8 cellular contexts compared by ENCODE assay signal in genomic region chr3:126083511-126083912, GRCh38. TPM values are rescaled to one million over a fixed set of nuclear protein-coding genes. Genes with fewer than 3 reads are reported as not detected.
DNase-seq lines count a peak whose midpoint lies in the region; ATAC-seq, FAIRE-seq and TF ChIP-seq lines count a peak whose summit lies in the region.

No MANE protein-coding gene starts in this region.

- WGBS in A549 (ENCODE audit: missing lambda C conversion rate) = 0% methylated on average over 3 of the region's 30 CpGs

- peaks cover 13% of the 10 kb centered on the region for H3K4me1 ChIP-seq in A549

- no peak for TF ChIP-seq EP300 in A549 (IDR thresholded peaks at IDR 0.05)

- H3K4me2 ChIP-seq in A549 = peak overlapping the region; percentile 97

- no peak for TF ChIP-seq CTCF in A549 (IDR thresholded peaks at IDR 0.05)
- no peak for TF ChIP-seq CTCF in foreskin fibroblast (IDR thresholded peaks at IDR 0.05; ENCODE audit: low read depth, low read length)
- TF ChIP-seq CTCF in omental fat pad (IDR thresholded peaks at IDR 0.05) = no peak

- POLR2A ChIA-PET in A549 (lab: Yijun Ruan, JAX) = interaction anchor here (1.1 kb wide), 2 partner anchors 93 to 125 kb away, joined by 3 to 5 read pairs; no protein-coding TSS in a partner anchor

- FAIRE-seq in A549 (lab: Jason Lieb, UNC) (no peak), GM12891 (lab: Jason Lieb, UNC) (no peak)

- TF ChIP-seq POLR2A in A549 (IDR thresholded peaks at IDR 0.05; ENCODE audit: low read length) = no peak
- TF ChIP-seq POLR2A in GM12891 (IDR thresholded peaks at IDR 0.05; ENCODE audit: low read depth, low read length) = no peak; the same call in 1 of the 2 replicates

- peak; percentile 35 to 40 for DNase-seq in A549 (ENCODE audit: low read depth in 1 of 2, low spot score in 1 of 2)
- peak; percentile 66 for DNase-seq in GM12891 (ENCODE audit: insufficient read length, low spot score)
- DNase-seq in NCI-H1694 treated with DMSO at 0.1 percent for 48 hours (lab: John Stamatoyannopoulos, UW) = peak; percentile 14
- peak; percentile 28 for DNase-seq in activated T-helper 1 cell treated with Interleukin-2 at 50 U/mL for 16 hours (ENCODE audit: low read depth)
- peak; percentile 29 to 68 for DNase-seq in foreskin fibroblast
- no peak for DNase-seq in omental fat pad (ENCODE audit: low spot score)
- DNase-seq in OCI-M2 (lab: John Stamatoyannopoulos, UW; ENCODE audit: unreplicated experiment) = no peak

- ATAC-seq in A549 = peak; percentile 83
- peak; percentile 39 for ATAC-seq in HG02870 (IDR thresholded peaks at IDR 0.05; ENCODE audit: unreplicated experiment)
- ATAC-seq in omental fat pad (ENCODE audit: low FRiP score) = peak; percentile 75

- H3K9me3 ChIP-seq in A549 = 0 out of 3 replicates have a peak, but pooled peaks cover 3% of the 10 kb centered on the region

- TF ChIP-seq RAD21 in A549 (conservative IDR thresholded peaks at IDR 0.05 in 1 of 2, IDR thresholded peaks at IDR 0.05 in 1 of 2) = no peak

- H3K4me3 ChIP-seq in A549 (peak overlapping the region; percentile 87), foreskin fibroblast (ENCODE audit: low read depth in 1 of 2, low read length in 2 of 2) (peak overlapping the region; percentile 66 to 73)

- peak overlapping the region; percentile 86 to 99 for H3K27ac ChIP-seq in A549

- CTCF ChIA-PET in A549 (lab: Yijun Ruan, JAX) = interaction anchor here (1.2 kb wide), 1 partner anchor 110 kb away, joined by 3 read pairs; no protein-coding TSS in a partner anchor

TF ChIP-seq in A549, 52 proteins besides CTCF, POLR2A, EP300 and RAD21:
- no peak for TF ChIP-seq FOSL2 (IDR thresholded peaks at IDR 0.05)
- no peak for TF ChIP-seq FOSL2 (CRISPR knock-in tag; IDR thresholded peaks at IDR 0.05)
- no peak for TF ChIP-seq ZC3H11A (IDR thresholded peaks at IDR 0.05)
- no peak for TF ChIP-seq GATA3 (IDR thresholded peaks at IDR 0.05; ENCODE audit: borderline replicate concordance)
- TF ChIP-seq HEYL (CRISPR knock-in tag; IDR thresholded peaks at IDR 0.05) = no peak
- no peak for TF ChIP-seq HOXA7 (CRISPR knock-in tag; IDR thresholded peaks at IDR 0.05)
- TF ChIP-seq JUNB (IDR thresholded peaks at IDR 0.05) = no peak
- TF ChIP-seq HOXB13 (CRISPR knock-in tag; IDR thresholded peaks at IDR 0.05; ENCODE audit: low read depth) = no peak

TF ChIP-seq in GM12891, 5 proteins besides CTCF, POLR2A, EP300 and RAD21:
- TF ChIP-seq SPI1 (IDR thresholded peaks at IDR 0.05; ENCODE audit: low read depth, low read length) = no peak
- TF ChIP-seq POU2F2 (IDR thresholded peaks at IDR 0.05; ENCODE audit: low read depth, low read length) = no peak
- TF ChIP-seq POLR2AphosphoS5 (IDR thresholded peaks at IDR 0.05; ENCODE audit: low read depth, low read length) = no peak
- TF ChIP-seq TAF1 (IDR thresholded peaks at IDR 0.05; ENCODE audit: low read depth, low read length) = no peak
- no peak for TF ChIP-seq PAX5 (IDR thresholded peaks at IDR 0.05; ENCODE audit: insufficient read depth, low read length, severe bottlenecking)

RNA-seq across cellular contexts. Expression of gene SLC41A3, which starts 0.4 kb away (rescaled TPM):
- 24.2 and 29.6 TPM in 2 replicates for polyA plus RNA-seq in A549 (2011; rRNA removed)
- polyA plus RNA-seq in A549 (2012; cell fraction: cytosol; rRNA removed) = 25.9 and 30.0 TPM in 2 replicates
- 47.5 and 56.1 TPM in 2 replicates for polyA plus RNA-seq in A549 (2012; cell fraction: nucleus; rRNA removed)
- 17.3 to 20.0 TPM (median 18.9 TPM) in 3 replicates for polyA plus RNA-seq in A549 (2017; fragmentation: RNase III; extraction: RNeasy Plus Mini Kit Qiagen cat#74134 plus additional on column Dnase treatment)
- 28.3 and 32.5 TPM in 2 replicates for polyA minus RNA-seq in A549 (2011; rRNA and poly(A)+ RNA removed)
- 15.8 TPM for polyA plus RNA-seq in GM12891 (2012; ENCODE audit: low read depth, missing spikeins)
- total RNA-seq in omental fat pad = 10 to 100 TPM; 34.5 to 62.3 (median 37.9) TPM

Comparison
In these comparisons a context has a peak if more than half of its experiments do, and no peak if none do; other contexts are left out.
1. DNase-seq: peak in A549 (2 of 2), GM12891 (single experiment), NCI-H1694 treated with DMSO at 0.1 percent for 48 hours (single experiment), activated T-helper 1 cell treated with Interleukin-2 at 50 U/mL for 16 hours (single experiment) and foreskin fibroblast (2 of 2); none in omental fat pad (single experiment) and OCI-M2 (single experiment).
2. Peak in every context shown above with its lines, with median percentiles within 50 percentile points of each other: ATAC-seq.